ENCODE assay signal across 9 cellular contexts in the genomic region with DNA sequence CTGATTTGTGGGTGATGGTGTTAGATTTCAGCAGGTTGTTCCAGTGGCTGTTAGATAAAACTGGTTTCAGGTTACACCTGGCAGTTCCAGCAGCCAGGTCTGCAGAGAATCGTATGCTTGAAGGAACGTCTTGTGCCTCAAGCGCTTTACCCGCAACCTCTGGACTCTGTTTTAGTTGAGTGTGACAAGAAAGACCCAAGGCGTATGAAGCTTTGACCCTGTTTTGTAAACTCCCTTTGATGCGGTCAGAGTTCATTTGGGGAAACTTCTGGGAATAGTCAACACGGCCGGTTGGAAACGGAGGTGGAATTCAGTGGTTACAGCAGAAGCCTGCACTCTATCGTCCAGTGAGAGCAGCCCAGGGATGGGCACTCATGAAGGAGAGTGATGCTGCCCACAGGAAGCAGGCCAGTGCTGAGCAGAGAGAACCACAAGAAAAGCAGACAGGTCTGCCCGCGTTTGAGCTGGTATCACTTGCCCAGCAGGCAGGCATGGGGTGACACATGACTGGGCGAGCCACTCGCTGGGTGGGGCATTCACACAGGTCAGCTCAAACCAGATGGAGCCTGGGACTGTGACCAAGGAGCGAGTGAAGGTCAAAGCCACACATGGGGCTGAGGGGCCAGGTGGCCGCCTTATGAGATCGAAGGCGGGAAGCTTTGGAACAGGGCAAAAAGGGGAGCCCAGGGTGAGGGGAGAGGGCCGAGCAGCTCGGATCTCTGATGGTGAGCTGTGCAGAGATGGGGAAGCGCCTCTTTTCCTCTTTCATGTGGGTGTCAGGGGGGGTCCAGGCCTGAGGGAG.
A peak's percentile ranks its signal among the peaks of the same experiment; 100 is the strongest.
DNase-seq lines count a peak whose midpoint lies in the region; TF ChIP-seq lines count a peak whose summit lies in the region.
"Had no signal": no experiment of that assay in that cellular context is flagged by ENCODE, and none has a peak within 500 bp of the region (broad histone marks: within the 10 kb centered on the region; RNA-seq: fewer than 3 reads in every experiment).

No MANE protein-coding gene starts in this region.

- peak overlapping the region; percentile 67 for H2BK12ac ChIP-seq in trophoblast cell (ENCODE audit: low read length)

- H3K4me2 ChIP-seq in SK-N-SH (no peak overlapping the region), hepatocyte (peak overlapping the region; percentile 26), trophoblast cell (ENCODE audit: low read length) (peak overlapping the region; percentile 53)

- no peaks in the 10 kb centered on the region for H3K9me3 ChIP-seq in HEK293 (ENCODE audit: control insufficient read depth, insufficient read depth, low read depth, low read length)
- H3K9me3 ChIP-seq in SK-N-SH, result no peaks in the 10 kb centered on the region
- no peaks in the 10 kb centered on the region for H3K9me3 ChIP-seq in hepatocyte (ENCODE audit: low read depth)
- H3K9me3 ChIP-seq in trophoblast cell (ENCODE audit: insufficient read depth, low read depth, low read length), result peaks cover 1% of the 10 kb centered on the region

- peak overlapping the region; percentile 1 for H3K14ac ChIP-seq in trophoblast cell (ENCODE audit: low read length)

- H3K27me3 ChIP-seq in SK-N-SH (ENCODE audit: insufficient read depth) (no peaks in the 10 kb centered on the region), hepatocyte (no peaks in the 10 kb centered on the region), trophoblast cell (ENCODE audit: insufficient read depth, low read length) (no peaks in the 10 kb centered on the region)

- H2AK5ac ChIP-seq in trophoblast cell (ENCODE audit: low read length), result peak overlapping the region; percentile 66

- H3K27ac ChIP-seq in HEK293 (ENCODE audit: extremely low read depth, low read depth, low read length) (no peak overlapping the region), SK-N-SH (ENCODE audit: low read depth in 2 of 2, low read length in 1 of 2) (no peak overlapping the region), hepatocyte (peak overlapping the region; percentile 48), trophoblast cell (ENCODE audit: low read depth, low read length) (peak overlapping the region; percentile 71)

- H3K9ac ChIP-seq in SK-N-SH, result no peak overlapping the region
- H3K9ac ChIP-seq in trophoblast cell (ENCODE audit: low read length), result no peak overlapping the region

- WGBS in SK-N-SH (ENCODE audit: low lambda C conversion rate), result 93% methylated on average over 21 of the region's 21 CpGs
- WGBS in hepatocyte (ENCODE audit: low lambda C conversion rate, missing lambda C conversion rate), result 50% methylated on average over 21 of the region's 21 CpGs
- WGBS in trophoblast cell (ENCODE audit: extremely low coverage, insufficient coverage, insufficient read length), result no CpG with 5 or more reads among the region's 21 CpGs

- H3K4me3 ChIP-seq in HEK293 (ENCODE audit: low read depth, low read length), result no peak overlapping the region
- no peak overlapping the region for H3K4me3 ChIP-seq in SK-N-SH (ENCODE audit: low read depth in 2 of 2, low read length in 1 of 2)
- H3K4me3 ChIP-seq in hepatocyte, result no peak overlapping the region
- no peak overlapping the region for H3K4me3 ChIP-seq in trophoblast cell (ENCODE audit: low read depth, low read length)

- TF ChIP-seq CTCF in HEK293 (tag by site-specific recombination; IDR thresholded peaks at IDR 0.05) (no peak), SK-N-SH (IDR thresholded peaks at IDR 0.05) (no peak), hepatocyte (IDR thresholded peaks at IDR 0.05; ENCODE audit: poor library complexity) (peak; percentile 16)

- peak overlapping the region; percentile 49 for H2BK5ac ChIP-seq in trophoblast cell (ENCODE audit: low read depth, low read length, poor library complexity)

- peaks cover 5% of the 10 kb centered on the region for H3K79me1 ChIP-seq in trophoblast cell (ENCODE audit: low read length)

- no peak overlapping the region for H3K4ac ChIP-seq in trophoblast cell (ENCODE audit: low read depth, low read length)

- H2AFZ ChIP-seq in SK-N-SH (ENCODE audit: low read depth), result no peak overlapping the region
- no peak overlapping the region for H2AFZ ChIP-seq in hepatocyte
- no peak overlapping the region for H2AFZ ChIP-seq in trophoblast cell (ENCODE audit: insufficient read depth, low read length, poor library complexity)

- H4K8ac ChIP-seq in trophoblast cell (ENCODE audit: low read depth, low read length), result peak overlapping the region; percentile 58

- H3K9me2 ChIP-seq in SK-N-SH, result no peaks in the 10 kb centered on the region
- no peaks in the 10 kb centered on the region for H3K9me2 ChIP-seq in hepatocyte (replicated peaks; ENCODE audit: insufficient read depth)

- peak overlapping the region; percentile 4 for H2BK120ac ChIP-seq in trophoblast cell (ENCODE audit: insufficient read depth, low read length, poor library complexity)

- DNase-seq in SK-N-SH (peak; percentile 47), hepatocyte (ENCODE audit: low spot score) (peak; percentile 48), trophoblast cell (peak; percentile 88 to 91), DMS114 treated with DMSO at 0.1 percent for 48 hours (lab: John Stamatoyannopoulos, UW; ENCODE audit: unreplicated experiment) (no peak), UCSD-AML1 (lab: John Stamatoyannopoulos, UW; ENCODE audit: unreplicated experiment) (no peak), NCI-H146 treated with DMSO at 0.1 percent for 48 hours (lab: John Stamatoyannopoulos, UW; ENCODE audit: unreplicated experiment) (no peak)
- DNase-seq: foreskin melanocyte, T-helper 9 cell had no signal

- H4K91ac ChIP-seq in trophoblast cell (ENCODE audit: low read depth, low read length), result peak overlapping the region; percentile 65

- no peaks in the 10 kb centered on the region for H3K36me3 ChIP-seq in HEK293 (ENCODE audit: control insufficient read depth in 2 of 2, insufficient read depth in 1 of 2, low read length in 2 of 2)
- no peaks in the 10 kb centered on the region for H3K36me3 ChIP-seq in SK-N-SH (replicated peaks in 1 of 2; ENCODE audit: control insufficient read depth in 1 of 2, insufficient read depth in 2 of 2, low read length in 1 of 2)
- no peaks in the 10 kb centered on the region for H3K36me3 ChIP-seq in hepatocyte (replicated peaks; ENCODE audit: insufficient read depth, low read depth)
- no peaks in the 10 kb centered on the region for H3K36me3 ChIP-seq in trophoblast cell (ENCODE audit: control insufficient read depth in 1 of 2, insufficient read depth in 2 of 2, low read length in 2 of 2)

- H3K18ac ChIP-seq in trophoblast cell (ENCODE audit: low read length), result peak overlapping the region; percentile 73

- H3K4me1 ChIP-seq in HEK293 (ENCODE audit: control insufficient read depth, insufficient read depth, low read length) (peaks cover 9% of the 10 kb centered on the region), SK-N-SH (ENCODE audit: control insufficient read depth in 1 of 2, insufficient read depth in 2 of 2, low read depth in 1 of 2, low read length in 1 of 2) (peaks cover 5 to 14% of the 10 kb centered on the region in 2 experiments; a peak in 2 of 4 replicates), hepatocyte (ENCODE audit: insufficient read depth) (peaks cover 3% of the 10 kb centered on the region), trophoblast cell (ENCODE audit: control insufficient read depth in 1 of 2, insufficient read depth in 2 of 2, low read length in 2 of 2) (peaks cover 20 to 35% of the 10 kb centered on the region in 2 experiments)

- no peak overlapping the region for H4K12ac ChIP-seq in trophoblast cell (ENCODE audit: low read depth, low read length)

- H3K79me2 ChIP-seq in SK-N-SH (ENCODE audit: insufficient read depth), result no peaks in the 10 kb centered on the region
- H3K79me2 ChIP-seq in hepatocyte, result no peaks in the 10 kb centered on the region
- H3K79me2 ChIP-seq in trophoblast cell (ENCODE audit: control insufficient read depth, insufficient read depth, low read length, poor library complexity), result no peaks in the 10 kb centered on the region

- H3K23ac ChIP-seq in trophoblast cell (ENCODE audit: low read length), result no peak overlapping the region

- no peaks in the 10 kb centered on the region for H3F3A ChIP-seq in SK-N-SH (replicated peaks; ENCODE audit: insufficient read depth)

- CTCF ChIA-PET in HEK293 (lab: Yijun Ruan, JAX), result interaction anchor here (0.5 to 1.7 kb wide), 2 partner anchors 9 to 899 kb away, joined by 3 read pairs; no protein-coding TSS in a partner anchor
- CTCF ChIA-PET in SK-N-SH (lab: Yijun Ruan, JAX), result interaction anchor here (0.8 kb wide), 1 partner anchor 94 kb away, joined by 3 read pairs; no protein-coding TSS in a partner anchor

- no peak for TF ChIP-seq EP300 in SK-N-SH (IDR thresholded peaks at IDR 0.05; ENCODE audit: borderline replicate concordance in 1 of 2, low read depth in 1 of 2, low read length in 1 of 2)

- no peak for TF ChIP-seq RAD21 in SK-N-SH (IDR thresholded peaks at IDR 0.05; ENCODE audit: low read length)

- POLR2A ChIA-PET in HEK293 (lab: Yijun Ruan, JAX), result no interaction called here
- POLR2A ChIA-PET in SK-N-SH (lab: Yijun Ruan, JAX), result no interaction called here

- H4K20me1 ChIP-seq in SK-N-SH (ENCODE audit: insufficient read depth) (no peaks in the 10 kb centered on the region), hepatocyte (ENCODE audit: insufficient read depth, poor library complexity, severe bottlenecking) (no peaks in the 10 kb centered on the region)

TF ChIP-seq in HEK293, 187 proteins besides CTCF, POLR2A, EP300 and RAD21:
- TF ChIP-seq ZNF37A (tag by site-specific recombination; IDR thresholded peaks at IDR 0.05) (no peak), KLF8 (tag by site-specific recombination; IDR thresholded peaks at IDR 0.05) (no peak), ZNF341 (tag by site-specific recombination; IDR thresholded peaks at IDR 0.05; ENCODE audit: low read depth) (peak; percentile 67), ZBTB17 (tag by site-specific recombination; IDR thresholded peaks at IDR 0.05) (0 out of 2 replicates have a peak, but pooled peaks have one; percentile 39), REPIN1 (tag by site-specific recombination; IDR thresholded peaks at IDR 0.05; ENCODE audit: low read depth) (no peak)

TF ChIP-seq in SK-N-SH, 30 proteins besides CTCF, POLR2A, EP300 and RAD21 (continues in another document):
- no peak for TF ChIP-seq SMC3 (IDR thresholded peaks at IDR 0.05; ENCODE audit: low read depth, low read length)
- no peak for TF ChIP-seq POLR2AphosphoS5 (IDR thresholded peaks at IDR 0.05; ENCODE audit: low read depth, low read length)
- TF ChIP-seq, protein P1, sequence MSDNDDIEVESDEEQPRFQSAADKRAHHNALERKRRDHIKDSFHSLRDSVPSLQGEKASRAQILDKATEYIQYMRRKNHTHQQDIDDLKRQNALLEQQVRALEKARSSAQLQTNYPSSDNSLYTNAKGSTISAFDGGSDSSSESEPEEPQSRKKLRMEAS (IDR thresholded peaks at IDR 0.05; ENCODE audit: low read depth), result no peak
- TF ChIP-seq, protein P2, sequence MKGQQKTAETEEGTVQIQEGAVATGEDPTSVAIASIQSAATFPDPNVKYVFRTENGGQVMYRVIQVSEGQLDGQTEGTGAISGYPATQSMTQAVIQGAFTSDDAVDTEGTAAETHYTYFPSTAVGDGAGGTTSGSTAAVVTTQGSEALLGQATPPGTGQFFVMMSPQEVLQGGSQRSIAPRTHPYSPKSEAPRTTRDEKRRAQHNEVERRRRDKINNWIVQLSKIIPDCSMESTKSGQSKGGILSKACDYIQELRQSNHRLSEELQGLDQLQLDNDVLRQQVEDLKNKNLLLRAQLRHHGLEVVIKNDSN (IDR thresholded peaks at IDR 0.05; ENCODE audit: borderline replicate concordance, low read depth), result no peak
- TF ChIP-seq GABPA (IDR thresholded peaks at IDR 0.05; ENCODE audit: low read depth), result no peak

Comparison
In these comparisons a context has a peak if more than half of its experiments do, and no peak if none do; other contexts are left out.
1. H3K27ac ChIP-seq: peak in hepatocyte (single experiment) and trophoblast cell (single experiment); none in HEK293 (single experiment) and SK-N-SH (0 of 2).
2. DNase-seq: peak in SK-N-SH (single experiment), hepatocyte (single experiment) and trophoblast cell (2 of 2); none in DMS114 treated with DMSO at 0.1 percent for 48 hours (single experiment), UCSD-AML1 (single experiment) and NCI-H146 treated with DMSO at 0.1 percent for 48 hours (single experiment).